1 cellular context compared by ENCODE assay signal in genomic region chr2:191521608-191522208, GRCh38.
TF ChIP-seq lines count a peak whose summit lies in the region.

No MANE protein-coding gene starts in this region.

TF ChIP-seq in WTC11, 78 proteins besides CTCF, POLR2A, EP300 and RAD21 (continued from another document):
- TF ChIP-seq PRDM15 (CRISPR knock-in tag; IDR thresholded peaks at IDR 0.05) (no peak), USF1 (CRISPR knock-in tag; IDR thresholded peaks at IDR 0.05) (no peak), TCF7 (CRISPR knock-in tag; IDR thresholded peaks at IDR 0.05; ENCODE audit: low read depth) (no peak)
